Comparison of ENCODE assay signal across 19 cellular contexts in the genomic region with DNA sequence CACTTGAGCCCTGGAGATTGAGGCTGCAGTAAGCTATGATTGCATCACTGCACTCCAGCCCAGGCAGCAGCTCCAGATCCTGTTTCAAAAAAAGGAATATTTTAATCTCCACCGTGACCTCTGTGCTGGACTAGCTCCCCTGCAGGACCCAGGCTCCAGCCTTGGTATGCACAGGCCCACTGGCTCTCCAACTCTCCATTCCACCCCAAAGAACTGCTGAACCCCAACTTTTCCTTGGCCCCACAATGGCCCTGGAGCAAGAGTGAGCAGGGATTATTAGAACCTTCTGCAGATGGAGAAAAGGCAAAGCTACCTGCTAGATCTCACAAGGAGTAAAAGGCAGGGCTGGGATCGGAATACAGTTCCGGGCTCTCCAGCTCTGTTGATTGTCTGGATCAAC. TPM values are rescaled to one million over a fixed set of nuclear protein-coding genes. Genes with fewer than 3 reads are reported as not detected.
DNase-seq lines count a peak whose midpoint lies in the region; ATAC-seq and TF ChIP-seq lines count a peak whose summit lies in the region.
"Had no signal": no experiment of that assay in that cellular context is flagged by ENCODE, and none has a peak within 500 bp of the region (broad histone marks: within the 10 kb centered on the region; RNA-seq: fewer than 3 reads in every experiment).

No MANE protein-coding gene starts in this region.

- H3K9me3 Mint-ChIP-seq in activated CD8-positive, alpha-beta memory T cell treated with anti-CD3 and anti-CD28 coated beads, Interleukin-2, amount 10 ng/mL, durations not matched to agents 7 days and 5 days (ENCODE audit: low read depth): no peaks in the 10 kb centered on the region
- H3K9me3 Mint-ChIP-seq in CD8-positive, alpha-beta T cell: no peaks in the 10 kb centered on the region
- no peaks in the 10 kb centered on the region for H3K9me3 Mint-ChIP-seq in stimulated activated effector memory CD8-positive, alpha-beta T cell treated with anti-CD3 and anti-CD28 coated beads, Interleukin-12 subunit alpha, Interleukin-12 subunit beta, amount 100 ng/mL, for 72 hours
- H3K9me3 Mint-ChIP-seq: CD4-positive, alpha-beta T cell; GM23338 had no signal

- ATAC-seq in activated CD8-positive, alpha-beta memory T cell treated with anti-CD3 and anti-CD28 coated beads, Interleukin-2, amount 10 ng/mL, durations not matched to agents 7 days and 5 days: no peak
- ATAC-seq in CD8-positive, alpha-beta T cell: no peak
- no peak for ATAC-seq in stimulated activated effector memory CD8-positive, alpha-beta T cell treated with anti-CD3 and anti-CD28 coated beads, Interleukin-12 subunit alpha, Interleukin-12 subunit beta, amount 100 ng/mL, for 72 hours
- ATAC-seq in mucosa of descending colon: no peak
- ATAC-seq: A549, GM23338 had no signal

- H3K4me3 Mint-ChIP-seq in activated CD8-positive, alpha-beta memory T cell treated with anti-CD3 and anti-CD28 coated beads, Interleukin-2, amount 10 ng/mL, durations not matched to agents 7 days and 5 days: no peak overlapping the region
- no peak overlapping the region for H3K4me3 Mint-ChIP-seq in CD8-positive, alpha-beta T cell
- H3K4me3 Mint-ChIP-seq in stimulated activated effector memory CD8-positive, alpha-beta T cell treated with anti-CD3 and anti-CD28 coated beads, Interleukin-12 subunit alpha, Interleukin-12 subunit beta, amount 100 ng/mL, for 72 hours: no peak overlapping the region
- H3K4me3 Mint-ChIP-seq: CD4-positive, alpha-beta T cell; GM23338 had no signal

- intact Hi-C loops in CD8-positive, alpha-beta T cell (cut with DNase I, micrococcal nuclease): no loop called here
- intact Hi-C loops in mucosa of descending colon (cut with DNase I, micrococcal nuclease): no loop called here

- no peak overlapping the region for H3K4me3 ChIP-seq in CD8-positive, alpha-beta T cell (ENCODE audit: low read depth, low read length)
- no peak overlapping the region for H3K4me3 ChIP-seq in coronary artery
- H3K4me3 ChIP-seq in mucosa of descending colon: no peak overlapping the region
- H3K4me3 ChIP-seq: A549, GM23338 had no signal

- DNase-seq in activated CD8-positive, alpha-beta memory T cell treated with anti-CD3 and anti-CD28 coated beads, Interleukin-2, amount 50 U/mL, for 48 hours: peak; percentile 34
- no peak for DNase-seq in activated CD8-positive, alpha-beta memory T cell treated with anti-CD3 and anti-CD28 coated beads, Interleukin-2, amount 10 ng/mL, durations not matched to agents 7 days and 5 days
- no peak for DNase-seq in CD8-positive, alpha-beta T cell
- DNase-seq in coronary artery (ENCODE audit: low spot score) (peak; percentile 1), NCI-H748 treated with DMSO at 0.1 percent for 48 hours (lab: John Stamatoyannopoulos, UW) (no peak), mucosa of descending colon (no peak)
- no peak for DNase-seq in stimulated activated effector memory CD8-positive, alpha-beta T cell treated with anti-CD3 and anti-CD28 coated beads, Interleukin-12 subunit alpha, Interleukin-12 subunit beta, amount 100 ng/mL, for 72 hours (ENCODE audit: low spot score in 2 of 2)
- DNase-seq: AML-193; CD4-positive, alpha-beta T cell; DMS153; DMS79; GDM1; HCEC 1CT; IMR-90 had no signal

- CTCF ChIA-PET in activated CD8-positive, alpha-beta memory T cell treated with anti-CD3 and anti-CD28 coated beads, Interleukin-2, amount 10 ng/mL, durations not matched to agents 7 days and 5 days (lab: Charles Lee): interaction anchor here (0.8 kb wide), 1 partner anchor 118 kb away, joined by 3 read pairs; no protein-coding TSS in a partner anchor
- CTCF ChIA-PET in CD8-positive, alpha-beta T cell (lab: Charles Lee): interaction anchor here (0.8 to 1.5 kb wide), 2 partner anchors 142 to 233 kb away, joined by 3 read pairs; no protein-coding TSS in a partner anchor

- H3K4me1 Mint-ChIP-seq in activated CD8-positive, alpha-beta memory T cell treated with anti-CD3 and anti-CD28 coated beads, Interleukin-2, amount 10 ng/mL, durations not matched to agents 7 days and 5 days: no peaks in the 10 kb centered on the region
- no peaks in the 10 kb centered on the region for H3K4me1 Mint-ChIP-seq in CD8-positive, alpha-beta T cell (ENCODE audit: low read depth)
- peaks cover under 1% of the 10 kb centered on the region for H3K4me1 Mint-ChIP-seq in stimulated activated effector memory CD8-positive, alpha-beta T cell treated with anti-CD3 and anti-CD28 coated beads, Interleukin-12 subunit alpha, Interleukin-12 subunit beta, amount 100 ng/mL, for 72 hours

- no peaks in the 10 kb centered on the region for H3K36me3 Mint-ChIP-seq in activated CD8-positive, alpha-beta memory T cell treated with anti-CD3 and anti-CD28 coated beads, Interleukin-2, amount 10 ng/mL, durations not matched to agents 7 days and 5 days
- no peaks in the 10 kb centered on the region for H3K36me3 Mint-ChIP-seq in CD8-positive, alpha-beta T cell
- peaks cover 6% of the 10 kb centered on the region for H3K36me3 Mint-ChIP-seq in stimulated activated effector memory CD8-positive, alpha-beta T cell treated with anti-CD3 and anti-CD28 coated beads, Interleukin-12 subunit alpha, Interleukin-12 subunit beta, amount 100 ng/mL, for 72 hours

- H3K27me3 ChIP-seq in CD8-positive, alpha-beta T cell (ENCODE audit: insufficient read depth, low read length): no peaks in the 10 kb centered on the region

- H3K9me3 ChIP-seq in CD8-positive, alpha-beta T cell (ENCODE audit: low read length): no peaks in the 10 kb centered on the region
- H3K9me3 ChIP-seq in mucosa of descending colon: no peaks in the 10 kb centered on the region
- H3K9me3 ChIP-seq: A549 had no signal

- H3K36me3 ChIP-seq in CD8-positive, alpha-beta T cell (ENCODE audit: insufficient read depth, low read length): no peaks in the 10 kb centered on the region
- H3K36me3 ChIP-seq in mucosa of descending colon (ENCODE audit: low read depth): no peaks in the 10 kb centered on the region

- no peaks in the 10 kb centered on the region for H3K4me1 ChIP-seq in CD8-positive, alpha-beta T cell (ENCODE audit: insufficient read depth, low read length)
- peaks cover under 1% of the 10 kb centered on the region for H3K4me1 ChIP-seq in mucosa of descending colon (ENCODE audit: low read depth)
- H3K4me1 ChIP-seq: A549 had no signal

- no peak overlapping the region for H3K27ac ChIP-seq in CD8-positive, alpha-beta T cell (ENCODE audit: low read depth, low read length)
- H3K27ac ChIP-seq in coronary artery: no peak overlapping the region
- H3K27ac ChIP-seq: 22Rv1, A549, C4-2B, HL-60 had no signal

- no peak overlapping the region for H3K27ac Mint-ChIP-seq in activated CD8-positive, alpha-beta memory T cell treated with anti-CD3 and anti-CD28 coated beads, Interleukin-2, amount 10 ng/mL, durations not matched to agents 7 days and 5 days
- peak overlapping the region; percentile 18 for H3K27ac Mint-ChIP-seq in CD8-positive, alpha-beta T cell
- peak overlapping the region; percentile 74 for H3K27ac Mint-ChIP-seq in stimulated activated effector memory CD8-positive, alpha-beta T cell treated with anti-CD3 and anti-CD28 coated beads, Interleukin-12 subunit alpha, Interleukin-12 subunit beta, amount 100 ng/mL, for 72 hours
- H3K27ac Mint-ChIP-seq: CD4-positive, alpha-beta T cell; GM23338 had no signal

- no peak for TF ChIP-seq CTCF in CD8-positive, alpha-beta T cell (IDR thresholded peaks at IDR 0.05)
- TF ChIP-seq CTCF in coronary artery (IDR thresholded peaks at IDR 0.05) (no peak), mucosa of descending colon (IDR thresholded peaks at IDR 0.05) (no peak)

- POLR2A ChIA-PET in CD8-positive, alpha-beta T cell (lab: Charles Lee): no interaction called here

- no peaks in the 10 kb centered on the region for H3K27me3 Mint-ChIP-seq in activated CD8-positive, alpha-beta memory T cell treated with anti-CD3 and anti-CD28 coated beads, Interleukin-2, amount 10 ng/mL, durations not matched to agents 7 days and 5 days
- H3K27me3 Mint-ChIP-seq in CD8-positive, alpha-beta T cell (ENCODE audit: low read depth): no peaks in the 10 kb centered on the region
- H3K27me3 Mint-ChIP-seq: CD4-positive, alpha-beta T cell had no signal

RNA-seq across cellular contexts. Expression of a gene that starts 32.8 kb away (rescaled TPM):
- 10 to 100 TPM; 25.9 to 29.7 TPM for total RNA-seq in activated CD8-positive, alpha-beta memory T cell treated with anti-CD3 and anti-CD28 coated beads, Interleukin-2, amount 10 ng/mL, durations not matched to agents 7 days and 5 days
- 10 to 100 TPM; 23.6 to 26.2 TPM for total RNA-seq in CD8-positive, alpha-beta T cell
- total RNA-seq in mucosa of descending colon: 10 to 100 TPM; 19.7 to 22.8 (median 19.8) TPM

RNA-seq across cellular contexts. Expression of a gene that starts 51.6 kb away (rescaled TPM):
- total RNA-seq in activated CD8-positive, alpha-beta memory T cell treated with anti-CD3 and anti-CD28 coated beads, Interleukin-2, amount 10 ng/mL, durations not matched to agents 7 days and 5 days: 10 to 100 TPM; 32.4 to 38.3 TPM
- total RNA-seq in CD8-positive, alpha-beta T cell: 1 to 10 TPM; 6.6 to 7.0 TPM
- 10 to 100 TPM; 14.7 to 18.7 (median 15.2) TPM for total RNA-seq in mucosa of descending colon

Comparison
In these comparisons a context has a peak if more than half of its experiments do, and no peak if none do; other contexts are left out.
1. DNase-seq: peak in activated CD8-positive, alpha-beta memory T cell treated with anti-CD3 and anti-CD28 coated beads, Interleukin-2, amount 50 U/mL, for 48 hours (single experiment) and coronary artery (single experiment); none in activated CD8-positive, alpha-beta memory T cell treated with anti-CD3 and anti-CD28 coated beads, Interleukin-2, amount 10 ng/mL, durations not matched to agents 7 days and 5 days (single experiment), CD8-positive, alpha-beta T cell (0 of 7), stimulated activated effector memory CD8-positive, alpha-beta T cell treated with anti-CD3 and anti-CD28 coated beads, Interleukin-12 subunit alpha, Interleukin-12 subunit beta, amount 100 ng/mL, for 72 hours (0 of 2), NCI-H748 treated with DMSO at 0.1 percent for 48 hours (single experiment) and mucosa of descending colon (0 of 3).